Comparison of ENCODE assay signal across 8 cellular contexts in genomic region chrX:111095974-111096870, GRCh38.
DNase-seq lines count a peak whose midpoint lies in the region; ATAC-seq and TF ChIP-seq lines count a peak whose summit lies in the region.

TSS of gene PAK3 (plus strand) at chrX:111096191. CDS start at chrX:111123104, 26,913 bp downstream.

- H3K36me3 ChIP-seq in OCI-LY3 (replicated peaks; ENCODE audit: low read depth, low read length): no peaks in the 10 kb centered on the region

- peak within 1 kb of the TSS; percentile 37 for H3K9ac ChIP-seq in OCI-LY3 (ENCODE audit: low read length)

- peak within 1 kb of the TSS; percentile 90 for H3K4me2 ChIP-seq in OCI-LY3 (ENCODE audit: low read length)

- H3K9me3 ChIP-seq in OCI-LY3 (ENCODE audit: insufficient read depth, low read length): no peaks in the 10 kb centered on the region

- ATAC-seq in HG03097 (IDR thresholded peaks at IDR 0.05; ENCODE audit: low FRiP score, unreplicated experiment) (peak; percentile 44), HG02970 (IDR thresholded peaks at IDR 0.05; ENCODE audit: low FRiP score, unreplicated experiment) (no peak), HG02973 (IDR thresholded peaks at IDR 0.05; ENCODE audit: unreplicated experiment) (no peak)

- no peaks in the 10 kb centered on the region for H4K20me1 ChIP-seq in OCI-LY3 (ENCODE audit: insufficient read depth, low read length)

- DNase-seq in EH (ENCODE audit: low read depth) (peak; percentile 41), astrocyte of the spinal cord (ENCODE audit: low read depth, low spot score) (peak; percentile 85), retina (peak; percentile 78)

- H3K4me1 ChIP-seq in OCI-LY3 (ENCODE audit: low read length): peaks cover 7% of the 10 kb centered on the region

- H2AFZ ChIP-seq in OCI-LY3 (ENCODE audit: low read depth, low read length): peak within 1 kb of the TSS; percentile 87

- TF ChIP-seq CTCF in OCI-LY3 (IDR thresholded peaks at IDR 0.05; ENCODE audit: low read depth, low read length) (no peak), astrocyte of the spinal cord (IDR thresholded peaks at IDR 0.05; ENCODE audit: low read depth, low read length) (no peak)

- H3K79me2 ChIP-seq in OCI-LY3 (ENCODE audit: low read length): no peaks in the 10 kb centered on the region

- in situ Hi-C loops in astrocyte of the spinal cord (cut with HindIII; ENCODE audit: low sequenced_read_pairs): no loop called here

- H3K27ac ChIP-seq in OCI-LY3 (ENCODE audit: low read length): no peak within 1 kb of the TSS

- H3K4me3 ChIP-seq in OCI-LY3 (ENCODE audit: low read length) (peak within 1 kb of the TSS; percentile 86), astrocyte of the spinal cord (ENCODE audit: low read depth, low read length) (peak within 1 kb of the TSS; percentile 62), iPS-11a (ENCODE audit: low read depth, low read length) (peak within 1 kb of the TSS; percentile 42)

- H3K27me3 ChIP-seq in OCI-LY3 (ENCODE audit: low read depth, low read length): peaks cover 4% of the 10 kb centered on the region
